In genomic region chr2:95342556-95343320, GRCh38 we compare ENCODE assay signal across 17 cellular contexts. TPM values are rescaled to one million over a fixed set of nuclear protein-coding genes. Genes with fewer than 3 reads are reported as not detected.
DNase-seq lines count a peak whose midpoint lies in the region; ATAC-seq and TF ChIP-seq lines count a peak whose summit lies in the region.
"Had no signal": no experiment of that assay in that cellular context is flagged by ENCODE, and none has a peak within 500 bp of the region (broad histone marks: within the 10 kb centered on the region; RNA-seq: fewer than 3 reads in every experiment).

No MANE protein-coding gene starts in this region.

- no peak for TF ChIP-seq CTCF in RWPE2 (IDR thresholded peaks at IDR 0.05; ENCODE audit: poor library complexity, severe bottlenecking)
- TF ChIP-seq CTCF in left lung (IDR thresholded peaks at IDR 0.05) = no peak
- TF ChIP-seq CTCF in sigmoid colon (IDR thresholded peaks at IDR 0.05) = no peak
- TF ChIP-seq CTCF in osteocyte (IDR thresholded peaks at IDR 0.05) = no peak
- no peak for TF ChIP-seq CTCF in GM10248 (IDR thresholded peaks at IDR 0.05; ENCODE audit: control extremely low read depth, extremely low read depth, low read depth, missing control alignments)

- peaks cover 7% of the 10 kb centered on the region for H3K4me1 Mint-ChIP-seq in activated naive CD4-positive, alpha-beta T cell treated with anti-CD3 and anti-CD28 coated beads, Interleukin-2, amount 10 ng/mL, durations not matched to agents 7 days and 5 days
- H3K4me1 Mint-ChIP-seq in activated naive CD4-positive, alpha-beta T cell treated with anti-CD3 and anti-CD28 coated beads for 36 hours (ENCODE audit: low read depth) = peaks cover 3% of the 10 kb centered on the region
- peaks cover 2% of the 10 kb centered on the region for H3K4me1 Mint-ChIP-seq in osteocyte (ENCODE audit: unreplicated experiment)

- peaks cover 64% of the 10 kb centered on the region for H3K27me3 Mint-ChIP-seq in activated naive CD4-positive, alpha-beta T cell treated with anti-CD3 and anti-CD28 coated beads, Interleukin-2, amount 10 ng/mL, durations not matched to agents 7 days and 5 days
- peaks cover 29% of the 10 kb centered on the region for H3K27me3 Mint-ChIP-seq in activated naive CD4-positive, alpha-beta T cell treated with anti-CD3 and anti-CD28 coated beads for 36 hours (ENCODE audit: low read depth)
- peaks cover 21% of the 10 kb centered on the region for H3K27me3 Mint-ChIP-seq in osteocyte (ENCODE audit: unreplicated experiment)

- no peak overlapping the region for H3K27ac Mint-ChIP-seq in activated naive CD4-positive, alpha-beta T cell treated with anti-CD3 and anti-CD28 coated beads, Interleukin-2, amount 10 ng/mL, durations not matched to agents 7 days and 5 days
- H3K27ac Mint-ChIP-seq in activated naive CD4-positive, alpha-beta T cell treated with anti-CD3 and anti-CD28 coated beads for 36 hours = no peak overlapping the region
- no peak overlapping the region for H3K27ac Mint-ChIP-seq in osteocyte (ENCODE audit: unreplicated experiment)

- H3K27me3 ChIP-seq in RWPE2 (ENCODE audit: insufficient read depth, poor library complexity, severe bottlenecking) (no peaks in the 10 kb centered on the region), left lung (peaks cover 7 to 68% of the 10 kb centered on the region in 2 donors), sigmoid colon (peaks cover 0 to 5% (median 0%) of the 10 kb centered on the region in 3 donors)
- H3K27me3 ChIP-seq: MG63 had no signal

- no peak for TF ChIP-seq POLR2A in sigmoid colon (IDR thresholded peaks at IDR 0.05)

- no peak overlapping the region for H3K4me3 Mint-ChIP-seq in activated naive CD4-positive, alpha-beta T cell treated with anti-CD3 and anti-CD28 coated beads, Interleukin-2, amount 10 ng/mL, durations not matched to agents 7 days and 5 days
- no peak overlapping the region for H3K4me3 Mint-ChIP-seq in activated naive CD4-positive, alpha-beta T cell treated with anti-CD3 and anti-CD28 coated beads for 36 hours
- H3K4me3 Mint-ChIP-seq in osteocyte (ENCODE audit: unreplicated experiment) = no peak overlapping the region

- intact Hi-C loops in activated naive CD4-positive, alpha-beta T cell treated with anti-CD3 and anti-CD28 coated beads for 36 hours (cut with micrococcal nuclease) = no loop called here
- intact Hi-C loops in left lung (cut with DNase I) (no loop called here), sigmoid colon (cut with DNase I) (no loop called here)

- H3K36me3 ChIP-seq in RWPE2 (ENCODE audit: low read depth) = no peaks in the 10 kb centered on the region
- no peaks in the 10 kb centered on the region for H3K36me3 ChIP-seq in left lung
- no peaks in the 10 kb centered on the region for H3K36me3 ChIP-seq in sigmoid colon
- H3K36me3 ChIP-seq: MG63 had no signal

- ATAC-seq in RWPE2 (ENCODE audit: low read depth) (no peak), left lung (no peak)

- WGBS in sigmoid colon, 2 donors = 87 to 89% methylated on average over 12 of the region's 12 CpGs

- H3K4me1 ChIP-seq in RWPE2 (ENCODE audit: insufficient read depth, poor library complexity, severe bottlenecking) = no peaks in the 10 kb centered on the region
- H3K4me1 ChIP-seq in left lung = peaks cover 0 to 20% of the 10 kb centered on the region in 2 donors
- peaks cover 0 to 21% (median 14%) of the 10 kb centered on the region in 4 donors for H3K4me1 ChIP-seq in sigmoid colon

- CTCF ChIA-PET in activated naive CD4-positive, alpha-beta T cell treated with anti-CD3 and anti-CD28 coated beads, Interleukin-2, amount 10 ng/mL, durations not matched to agents 7 days and 5 days (lab: Charles Lee) = no interaction called here
- CTCF ChIA-PET in activated naive CD4-positive, alpha-beta T cell treated with anti-CD3 and anti-CD28 coated beads for 36 hours (lab: Charles Lee) = interaction anchor here (0.5 kb wide), 1 partner anchor 45 kb away, joined by 3 read pairs; no protein-coding TSS in a partner anchor
- CTCF ChIA-PET in GM10248 (lab: Yijun Ruan, JAX) = interaction anchor here (3.4 kb wide), 1 partner anchor 15 kb away, joined by 27 read pairs; no protein-coding TSS in a partner anchor

- no peak for TF ChIP-seq EP300 in sigmoid colon (IDR thresholded peaks at IDR 0.05)

- DNase-seq in activated naive CD4-positive, alpha-beta T cell treated with anti-CD3 and anti-CD28 coated beads, Interleukin-2, amount 10 ng/mL, durations not matched to agents 7 days and 5 days = peak; percentile 2
- DNase-seq in activated naive CD4-positive, alpha-beta T cell treated with anti-CD3 and anti-CD28 coated beads for 36 hours = no peak
- DNase-seq in RWPE2 (ENCODE audit: low spot score) = peak; percentile 34
- DNase-seq in left lung = peak; percentile 15 to 37
- peak; percentile 52 for DNase-seq in sigmoid colon
- DNase-seq in DMS153 (lab: John Stamatoyannopoulos, UW) = no peak
- DNase-seq in osteocyte (ENCODE audit: extremely low spot score, unreplicated experiment) = no peak
- DNase-seq in GM10248 (ENCODE audit: extremely low spot score) = no peak
- DNase-seq: C1 segment of cervical spinal cord, DMS 273 treated with DMSO at 0.1 percent for 48 hours, EL, H7, MG63, NCI-H1105 treated with DMSO at 0.1 percent for 48 hours, NCI-H187, NCI-H446 had no signal

- H3K4me3 ChIP-seq in RWPE2 (ENCODE audit: severe bottlenecking) (no peak overlapping the region), left lung (no peak overlapping the region), sigmoid colon (no peak overlapping the region)
- H3K4me3 ChIP-seq: MG63 had no signal

- no peaks in the 10 kb centered on the region for H3K9me3 Mint-ChIP-seq in activated naive CD4-positive, alpha-beta T cell treated with anti-CD3 and anti-CD28 coated beads, Interleukin-2, amount 10 ng/mL, durations not matched to agents 7 days and 5 days
- H3K9me3 Mint-ChIP-seq in activated naive CD4-positive, alpha-beta T cell treated with anti-CD3 and anti-CD28 coated beads for 36 hours = no peaks in the 10 kb centered on the region
- H3K9me3 Mint-ChIP-seq in osteocyte (ENCODE audit: unreplicated experiment) = no peaks in the 10 kb centered on the region

- H3K27ac ChIP-seq in RWPE2 (ENCODE audit: poor library complexity, severe bottlenecking) (no peak overlapping the region), left lung (no peak overlapping the region), sigmoid colon (no peak overlapping the region)
- H3K27ac ChIP-seq: KMS-11 had no signal

- POLR2A ChIA-PET in GM10248 (lab: Yijun Ruan, JAX) = no interaction called here

- H3K9me3 ChIP-seq in RWPE2 (ENCODE audit: severe bottlenecking) = no peaks in the 10 kb centered on the region
- H3K9me3 ChIP-seq in left lung = no peaks in the 10 kb centered on the region
- no peaks in the 10 kb centered on the region for H3K9me3 ChIP-seq in sigmoid colon
- H3K9me3 ChIP-seq: MG63 had no signal

- no peaks in the 10 kb centered on the region for H3K36me3 Mint-ChIP-seq in activated naive CD4-positive, alpha-beta T cell treated with anti-CD3 and anti-CD28 coated beads, Interleukin-2, amount 10 ng/mL, durations not matched to agents 7 days and 5 days
- H3K36me3 Mint-ChIP-seq in activated naive CD4-positive, alpha-beta T cell treated with anti-CD3 and anti-CD28 coated beads for 36 hours (ENCODE audit: low read depth) = no peaks in the 10 kb centered on the region
- no peaks in the 10 kb centered on the region for H3K36me3 Mint-ChIP-seq in osteocyte (ENCODE audit: unreplicated experiment)

RNA-seq across cellular contexts. Expression of gene KCNIP3, which starts 45.6 kb away (rescaled TPM):
- total RNA-seq in activated naive CD4-positive, alpha-beta T cell treated with anti-CD3 and anti-CD28 coated beads for 36 hours = not detected
- total RNA-seq in left lung (1 to 10 TPM; 3.2 to 4.5 TPM), sigmoid colon (10 to 100 TPM; 11.8 to 23.8 (median 12.1) TPM), osteocyte (0.57 and 1.4 TPM in 2 replicates)
- polyA plus RNA-seq in sigmoid colon = 1 to 10 TPM; 1.8 to 1.9 (median 1.8) TPM

RNA-seq across cellular contexts. Expression of gene FAHD2A, which starts 59.8 kb away (rescaled TPM):
- total RNA-seq in activated naive CD4-positive, alpha-beta T cell treated with anti-CD3 and anti-CD28 coated beads for 36 hours = 10 to 100 TPM; 49.3 to 50.7 TPM
- 10 to 100 TPM; 23.6 to 26.8 TPM for total RNA-seq in left lung
- 10 to 100 TPM in 3 of 4 donors, 1 to 10 TPM in 1; 8.9 to 19.4 (median 11.8) TPM for total RNA-seq in sigmoid colon
- polyA plus RNA-seq in sigmoid colon = 10 to 100 TPM; 19.7 to 30.5 (median 27.0) TPM
- total RNA-seq in osteocyte = 40.3 and 40.4 TPM in 2 replicates

Comparison
In these comparisons a context has a peak if more than half of its experiments do, and no peak if none do; other contexts are left out.
1. DNase-seq: peak in activated naive CD4-positive, alpha-beta T cell treated with anti-CD3 and anti-CD28 coated beads, Interleukin-2, amount 10 ng/mL, durations not matched to agents 7 days and 5 days (single experiment), RWPE2 (single experiment), left lung (2 of 2) and sigmoid colon (single experiment); none in activated naive CD4-positive, alpha-beta T cell treated with anti-CD3 and anti-CD28 coated beads for 36 hours (single experiment), DMS153 (single experiment), osteocyte (single experiment) and GM10248 (single experiment).